8 cellular contexts compared by ENCODE assay signal in genomic region chr17:57939797-57940196, GRCh38. TPM values are rescaled to one million over a fixed set of nuclear protein-coding genes. Genes with fewer than 3 reads are reported as not detected.
DNase-seq lines count a peak whose midpoint lies in the region; ATAC-seq, FAIRE-seq and TF ChIP-seq lines count a peak whose summit lies in the region.

No MANE protein-coding gene starts in this region.

- CTCF ChIA-PET in activated naive CD4-positive, alpha-beta T cell treated with anti-CD3 and anti-CD28 coated beads for 36 hours (lab: Charles Lee), result interaction anchor here (0.6 to 0.7 kb wide), 3 partner anchors 24 to 60 kb away, joined by 3 to 5 read pairs (median 4); no protein-coding TSS in a partner anchor

- peaks cover 15% of the 10 kb centered on the region for H3K4me1 Mint-ChIP-seq in activated naive CD4-positive, alpha-beta T cell treated with anti-CD3 and anti-CD28 coated beads for 36 hours (ENCODE audit: low read depth)

- intact Hi-C loops in activated naive CD4-positive, alpha-beta T cell treated with anti-CD3 and anti-CD28 coated beads for 36 hours (cut with micrococcal nuclease), result no loop called here
- intact Hi-C loops in pancreas (cut with DNase I), result no loop called here

- H3K27ac Mint-ChIP-seq in activated naive CD4-positive, alpha-beta T cell treated with anti-CD3 and anti-CD28 coated beads for 36 hours, result no peak overlapping the region

- TF ChIP-seq CTCF in WERI-Rb-1 (IDR thresholded peaks at IDR 0.05; ENCODE audit: low read depth, low read length) (no peak), pancreas (IDR thresholded peaks at IDR 0.05) (no peak)

- H3K4me3 Mint-ChIP-seq in activated naive CD4-positive, alpha-beta T cell treated with anti-CD3 and anti-CD28 coated beads for 36 hours, result no peak overlapping the region

- WGBS in pancreas, 2 donors, result 66 to 82% methylated on average over 6 to 7 of the region's 7 CpGs

- no peaks in the 10 kb centered on the region for H3K9me3 Mint-ChIP-seq in activated naive CD4-positive, alpha-beta T cell treated with anti-CD3 and anti-CD28 coated beads for 36 hours

- no peaks in the 10 kb centered on the region for H3K36me3 Mint-ChIP-seq in activated naive CD4-positive, alpha-beta T cell treated with anti-CD3 and anti-CD28 coated beads for 36 hours (ENCODE audit: low read depth)

- peaks cover 3% of the 10 kb centered on the region for H3K27me3 Mint-ChIP-seq in activated naive CD4-positive, alpha-beta T cell treated with anti-CD3 and anti-CD28 coated beads for 36 hours (ENCODE audit: low read depth)

- DNase-seq in activated naive CD4-positive, alpha-beta T cell treated with anti-CD3 and anti-CD28 coated beads for 36 hours, result peak; percentile 34
- DNase-seq in activated naive CD4-positive, alpha-beta T cell treated with Interleukin-2 at 50 U/mL for 16 hours, result no peak
- DNase-seq in NCI-H146 (lab: John Stamatoyannopoulos, UW), result peak; percentile 86
- no peak for DNase-seq in WERI-Rb-1
- no peak for DNase-seq in pancreas
- DNase-seq in HTR-8/SVneo (ENCODE audit: insufficient read length, low spot score), result no peak
- no peak for DNase-seq in DMS114 treated with DMSO at 0.1 percent for 48 hours (lab: John Stamatoyannopoulos, UW; ENCODE audit: unreplicated experiment)

- ATAC-seq in HG02884 (IDR thresholded peaks at IDR 0.05; ENCODE audit: unreplicated experiment), result peak; percentile 61
- peak in 3 of 4 donors; percentile 5 to 14 (median 11) for ATAC-seq in pancreas

- peaks cover 11 to 33% (median 24%) of the 10 kb centered on the region in 3 donors for H3K4me1 ChIP-seq in pancreas

- H3K36me3 ChIP-seq in WERI-Rb-1 (no peaks in the 10 kb centered on the region), pancreas (no peaks in the 10 kb centered on the region)

- H3K27me3 ChIP-seq in WERI-Rb-1 (ENCODE audit: insufficient read depth, low read depth, severe bottlenecking) (no peaks in the 10 kb centered on the region), pancreas (no peaks in the 10 kb centered on the region)

- FAIRE-seq in pancreas (lab: Jason Lieb, UNC), result no peak
- FAIRE-seq in HTR-8/SVneo (lab: Jason Lieb, UNC), result no peak

- H3K9me3 ChIP-seq in WERI-Rb-1 (ENCODE audit: severe bottlenecking), result no peaks in the 10 kb centered on the region
- no peaks in the 10 kb centered on the region for H3K9me3 ChIP-seq in pancreas

- H3K27ac ChIP-seq in WERI-Rb-1 (peak overlapping the region; percentile 9; the same call in 1 of the 2 replicates), pancreas (peak overlapping the region; percentile 18 to 71 (median 52))

- H3K4me3 ChIP-seq in WERI-Rb-1 (ENCODE audit: low read depth, low read length) (no peak overlapping the region), pancreas (no peak overlapping the region)

RNA-seq across cellular contexts. Expression of gene CUEDC1, which starts 15.4 kb away (rescaled TPM):
- under 1 TPM; 0.47 to 0.69 TPM for total RNA-seq in activated naive CD4-positive, alpha-beta T cell treated with anti-CD3 and anti-CD28 coated beads for 36 hours
- 10 to 100 TPM; 16.5 to 22.5 (median 21.2) TPM for total RNA-seq in pancreas
- polyA plus RNA-seq in pancreas, result 10 to 100 TPM; 26.4 to 30.4 TPM

RNA-seq across cellular contexts. Expression of gene VEZF1, which starts 48.3 kb away (rescaled TPM):
- total RNA-seq in activated naive CD4-positive, alpha-beta T cell treated with anti-CD3 and anti-CD28 coated beads for 36 hours, result 10 to 100 TPM; 21.7 to 22.0 TPM
- total RNA-seq in pancreas, result 10 to 100 TPM; 20.1 to 41.6 (median 25.8) TPM
- polyA plus RNA-seq in pancreas, result 10 to 100 TPM; 11.7 to 21.0 TPM

Comparison
In these comparisons a context has a peak if more than half of its experiments do, and no peak if none do; other contexts are left out.
1. DNase-seq: peak in activated naive CD4-positive, alpha-beta T cell treated with anti-CD3 and anti-CD28 coated beads for 36 hours (single experiment) and NCI-H146 (single experiment); none in activated naive CD4-positive, alpha-beta T cell treated with Interleukin-2 at 50 U/mL for 16 hours (single experiment), WERI-Rb-1 (single experiment), pancreas (0 of 6), HTR-8/SVneo (single experiment) and DMS114 treated with DMSO at 0.1 percent for 48 hours (single experiment).
2. RNA of gene CUEDC1, which starts 15.4 kb away (total RNA-seq): 16.5 to 22.5 TPM in pancreas; 0.47 to 0.69 TPM in activated naive CD4-positive, alpha-beta T cell treated with anti-CD3 and anti-CD28 coated beads for 36 hours; every median in the first group is over 10 times any median in the second.